Comparison of ENCODE assay signal across 10 cellular contexts in genomic region chr11:20000393-20001134, GRCh38.
A peak's percentile ranks its signal among the peaks of the same experiment; 100 is the strongest.
DNase-seq lines count a peak whose midpoint lies in the region; ATAC-seq, FAIRE-seq and TF ChIP-seq lines count a peak whose summit lies in the region.
"Had no signal": no experiment of that assay in that cellular context is flagged by ENCODE, and none has a peak within 500 bp of the region (broad histone marks: within the 10 kb centered on the region; RNA-seq: fewer than 3 reads in every experiment).

No MANE protein-coding gene starts in this region.

- H3K79me2 ChIP-seq in hepatocyte, result peaks cover 13% of the 10 kb centered on the region

- H3K4me1 ChIP-seq in HAP-1, result peaks cover 30% of the 10 kb centered on the region
- peaks cover 49% of the 10 kb centered on the region for H3K4me1 ChIP-seq in hepatocyte (ENCODE audit: insufficient read depth)

- DNase-seq in HAP-1 (ENCODE audit: low spot score in 2 of 2), result peak; percentile 87 to 92
- DNase-seq in NCI-H526 treated with DMSO at 0.1 percent for 48 hours (lab: John Stamatoyannopoulos, UW), result peak; percentile 72
- peak; percentile 61 for DNase-seq in hepatocyte (ENCODE audit: low spot score)
- peak in 32 of 56 donors; percentile 6 to 69 (median 38) for DNase-seq in nucleus accumbens (lab: John Stamatoyannopoulos, UW)
- DNase-seq in activated CD4-positive, alpha-beta memory T cell treated with anti-CD3 and anti-CD28 coated beads, Interleukin-2, amount 10 ng/mL, durations not matched to agents 7 days and 5 days, result no peak
- no peak for DNase-seq in activated T-cell treated with anti-CD3 and anti-CD28 coated beads, Interleukin-2, amount 50 U/mL, for 72 hours
- DNase-seq in HTR-8/SVneo (ENCODE audit: insufficient read length, low spot score), result no peak
- DNase-seq: activated effector memory CD4-positive, alpha-beta T cell treated with Interleukin-2 at 50 U/mL for 16 hours; effector memory CD8-positive, alpha-beta T cell had no signal

- in situ Hi-C loops in HAP-1 (cut with MboI; ENCODE audit: low sequenced_read_pairs), result no loop called here

- H3K36me3 ChIP-seq in HAP-1 (replicated peaks), result no peaks in the 10 kb centered on the region
- H3K36me3 ChIP-seq in hepatocyte (replicated peaks; ENCODE audit: insufficient read depth, low read depth), result no peaks in the 10 kb centered on the region

- peak overlapping the region; percentile 89 for H3K27ac ChIP-seq in hepatocyte

- peak overlapping the region; percentile 27 for H3K4me2 ChIP-seq in hepatocyte

- H3K36me3 Mint-ChIP-seq in activated CD4-positive, alpha-beta memory T cell treated with anti-CD3 and anti-CD28 coated beads, Interleukin-2, amount 10 ng/mL, durations not matched to agents 7 days and 5 days (ENCODE audit: low read depth), result no peaks in the 10 kb centered on the region
- no peaks in the 10 kb centered on the region for H3K36me3 Mint-ChIP-seq in activated T-cell treated with anti-CD3 and anti-CD28 coated beads, Interleukin-2, amount 50 U/mL, for 72 hours (ENCODE audit: insufficient read depth in 2 of 2)

- H4K20me1 ChIP-seq in hepatocyte (ENCODE audit: insufficient read depth, poor library complexity, severe bottlenecking), result no peaks in the 10 kb centered on the region

- no peak for ATAC-seq in HG02623 (IDR thresholded peaks at IDR 0.05; ENCODE audit: unreplicated experiment)
- ATAC-seq in activated T-cell treated with anti-CD3 and anti-CD28 coated beads, Interleukin-2, amount 50 U/mL, for 72 hours (replicated peaks in 1 of 2), result no peak
- ATAC-seq: effector memory CD8-positive, alpha-beta T cell had no signal

- H3K9me2 ChIP-seq in hepatocyte (replicated peaks; ENCODE audit: insufficient read depth), result no peaks in the 10 kb centered on the region

- POLR2A ChIA-PET in activated CD4-positive, alpha-beta memory T cell treated with anti-CD3 and anti-CD28 coated beads, Interleukin-2, amount 10 ng/mL, durations not matched to agents 7 days and 5 days (lab: Charles Lee), result no interaction called here

- FAIRE-seq in HTR-8/SVneo (lab: Jason Lieb, UNC), result no peak

- no peaks in the 10 kb centered on the region for H3K9me3 ChIP-seq in HAP-1
- no peaks in the 10 kb centered on the region for H3K9me3 ChIP-seq in hepatocyte (ENCODE audit: low read depth)

- no peak for TF ChIP-seq CTCF in hepatocyte (IDR thresholded peaks at IDR 0.05; ENCODE audit: poor library complexity)

- H3K4me1 Mint-ChIP-seq in activated CD4-positive, alpha-beta memory T cell treated with anti-CD3 and anti-CD28 coated beads, Interleukin-2, amount 10 ng/mL, durations not matched to agents 7 days and 5 days, result no peaks in the 10 kb centered on the region
- H3K4me1 Mint-ChIP-seq in activated T-cell treated with anti-CD3 and anti-CD28 coated beads, Interleukin-2, amount 50 U/mL, for 72 hours (ENCODE audit: low read depth), result peaks cover 5% of the 10 kb centered on the region

- H3K27me3 Mint-ChIP-seq in activated CD4-positive, alpha-beta memory T cell treated with anti-CD3 and anti-CD28 coated beads, Interleukin-2, amount 10 ng/mL, durations not matched to agents 7 days and 5 days, result no peaks in the 10 kb centered on the region
- H3K27me3 Mint-ChIP-seq in activated T-cell treated with anti-CD3 and anti-CD28 coated beads, Interleukin-2, amount 50 U/mL, for 72 hours (ENCODE audit: low read depth), result peaks cover 43% of the 10 kb centered on the region

- no peak overlapping the region for H3K4me3 ChIP-seq in HAP-1
- no peak overlapping the region for H3K4me3 ChIP-seq in hepatocyte

- CTCF ChIA-PET in activated CD4-positive, alpha-beta memory T cell treated with anti-CD3 and anti-CD28 coated beads, Interleukin-2, amount 10 ng/mL, durations not matched to agents 7 days and 5 days (lab: Charles Lee), result no interaction called here

- H3K27me3 ChIP-seq in HAP-1 (ENCODE audit: low read depth) (no peaks in the 10 kb centered on the region), hepatocyte (no peaks in the 10 kb centered on the region)

- no peaks in the 10 kb centered on the region for H3K9me3 Mint-ChIP-seq in activated CD4-positive, alpha-beta memory T cell treated with anti-CD3 and anti-CD28 coated beads, Interleukin-2, amount 10 ng/mL, durations not matched to agents 7 days and 5 days
- H3K9me3 Mint-ChIP-seq in activated T-cell treated with anti-CD3 and anti-CD28 coated beads, Interleukin-2, amount 50 U/mL, for 72 hours, result no peaks in the 10 kb centered on the region
- H3K9me3 Mint-ChIP-seq: effector memory CD8-positive, alpha-beta T cell had no signal

- H3K4me3 Mint-ChIP-seq in activated CD4-positive, alpha-beta memory T cell treated with anti-CD3 and anti-CD28 coated beads, Interleukin-2, amount 10 ng/mL, durations not matched to agents 7 days and 5 days, result no peak overlapping the region
- no peak overlapping the region for H3K4me3 Mint-ChIP-seq in activated T-cell treated with anti-CD3 and anti-CD28 coated beads, Interleukin-2, amount 50 U/mL, for 72 hours
- H3K4me3 Mint-ChIP-seq: effector memory CD8-positive, alpha-beta T cell had no signal

- H2AFZ ChIP-seq in hepatocyte, result no peak overlapping the region

- WGBS in hepatocyte (ENCODE audit: low lambda C conversion rate, missing lambda C conversion rate), result 53% methylated on average over 13 of the region's 13 CpGs

- no peak overlapping the region for H3K27ac Mint-ChIP-seq in activated CD4-positive, alpha-beta memory T cell treated with anti-CD3 and anti-CD28 coated beads, Interleukin-2, amount 10 ng/mL, durations not matched to agents 7 days and 5 days
- no peak overlapping the region for H3K27ac Mint-ChIP-seq in activated T-cell treated with anti-CD3 and anti-CD28 coated beads, Interleukin-2, amount 50 U/mL, for 72 hours
- H3K27ac Mint-ChIP-seq: effector memory CD8-positive, alpha-beta T cell had no signal

Comparison
In these comparisons a context has a peak if more than half of its experiments do, and no peak if none do; other contexts are left out.
1. DNase-seq: peak in HAP-1 (2 of 2), NCI-H526 treated with DMSO at 0.1 percent for 48 hours (single experiment), hepatocyte (single experiment) and nucleus accumbens (32 of 56); none in activated CD4-positive, alpha-beta memory T cell treated with anti-CD3 and anti-CD28 coated beads, Interleukin-2, amount 10 ng/mL, durations not matched to agents 7 days and 5 days (single experiment), activated T-cell treated with anti-CD3 and anti-CD28 coated beads, Interleukin-2, amount 50 U/mL, for 72 hours (0 of 2) and HTR-8/SVneo (single experiment).